ENCODE assay signal across 8 cellular contexts in genomic region chr22:43273902-43274484, GRCh38.
A peak's percentile ranks its signal among the peaks of the same experiment; 100 is the strongest.
DNase-seq lines count a peak whose midpoint lies in the region; ATAC-seq, FAIRE-seq and TF ChIP-seq lines count a peak whose summit lies in the region.

No MANE protein-coding gene starts in this region.

- POLR2A ChIA-PET in endothelial cell of umbilical vein (lab: Charles Lee), result no interaction called here

- peak; percentile 74 for TF ChIP-seq CTCF in GM12872 (IDR thresholded peaks at IDR 0.05; ENCODE audit: insufficient read depth, low read depth, low read length)
- TF ChIP-seq CTCF in endothelial cell of umbilical vein (IDR thresholded peaks at IDR 0.05; ENCODE audit: extremely low read depth in 1 of 2, insufficient read depth in 1 of 2, low read depth in 1 of 2, low read length in 2 of 2), result peak; percentile 61 to 63
- TF ChIP-seq CTCF in mucosa of descending colon (IDR thresholded peaks at IDR 0.05), result peak; percentile 18

- dilution Hi-C loops in endothelial cell of umbilical vein (cut with MboI; ENCODE audit: extremely low pct_ligation_motif_present, low sequenced_read_pairs), result no loop called here

- H2AFZ ChIP-seq in endothelial cell of umbilical vein (ENCODE audit: low read depth, low read length), result no peak overlapping the region

- no peaks in the 10 kb centered on the region for H4K20me1 ChIP-seq in endothelial cell of umbilical vein (replicated peaks; ENCODE audit: control insufficient read depth, extremely low read depth, insufficient read depth, low read length)

- peak; percentile 77 for DNase-seq in AG08396 (ENCODE audit: low spot score)
- peak; percentile 65 for DNase-seq in NCI-H2171 treated with DMSO at 0.1 percent for 48 hours (lab: John Stamatoyannopoulos, UW)
- peak; percentile 21 to 26 for DNase-seq in activated CD4-positive, alpha-beta T cell treated with anti-CD3 and anti-CD28 coated beads for 4 hours
- peak; percentile 57 for DNase-seq in endothelial cell of umbilical vein (ENCODE audit: low read depth, low spot score)
- peak in 1 of 3 donors; percentile 37 for DNase-seq in mucosa of descending colon
- DNase-seq in NCI-H187 (lab: John Stamatoyannopoulos, UW), result no peak

- no peak for TF ChIP-seq POLR2A in endothelial cell of umbilical vein (IDR thresholded peaks at IDR 0.05; ENCODE audit: low read depth, low read length)

- H3K27ac ChIP-seq in endothelial cell of umbilical vein (ENCODE audit: insufficient read depth, low read depth, low read length), result no peak overlapping the region

- H3K4me3 ChIP-seq in endothelial cell of umbilical vein (replicated peaks in 1 of 3; ENCODE audit: insufficient read depth in 1 of 3, low read depth in 1 of 3, low read length in 3 of 3) (no peak overlapping the region), mucosa of descending colon (no peak overlapping the region)

- H3K4me1 ChIP-seq in endothelial cell of umbilical vein (ENCODE audit: control insufficient read depth, extremely low read depth, insufficient read depth, low read length), result no peaks in the 10 kb centered on the region
- peaks cover 7% of the 10 kb centered on the region for H3K4me1 ChIP-seq in mucosa of descending colon (ENCODE audit: low read depth)

- H3K36me3 ChIP-seq in endothelial cell of umbilical vein (ENCODE audit: control insufficient read depth in 2 of 2, extremely low read depth in 1 of 2, insufficient read depth in 2 of 2, low read length in 2 of 2) (no peaks in the 10 kb centered on the region), mucosa of descending colon (ENCODE audit: low read depth) (no peaks in the 10 kb centered on the region)

- no peaks in the 10 kb centered on the region for H3K27me3 ChIP-seq in endothelial cell of umbilical vein (ENCODE audit: control insufficient read depth in 2 of 2, insufficient read depth in 2 of 2, low read length in 2 of 2)

- CTCF ChIA-PET in endothelial cell of umbilical vein (lab: Charles Lee), result interaction anchor here (0.5 to 11.5 kb wide), 33 partner anchors 9 to 1353 kb away, joined by 3 to 334 read pairs (median 5); partner anchors contain the start of gene SCUBE1

- H3K9ac ChIP-seq in endothelial cell of umbilical vein (replicated peaks; ENCODE audit: extremely low read depth, insufficient read depth, low read length), result no peak overlapping the region

- peak; percentile 58 for ATAC-seq in mucosa of descending colon
- ATAC-seq in GM21381 (IDR thresholded peaks at IDR 0.05; ENCODE audit: unreplicated experiment), result no peak

- H3K79me2 ChIP-seq in endothelial cell of umbilical vein (ENCODE audit: control insufficient read depth, insufficient read depth, low read length), result no peaks in the 10 kb centered on the region

- H3K9me3 ChIP-seq in endothelial cell of umbilical vein (replicated peaks; ENCODE audit: control insufficient read depth, insufficient read depth, low read length) (no peaks in the 10 kb centered on the region), mucosa of descending colon (no peaks in the 10 kb centered on the region)

- no peaks in the 10 kb centered on the region for H3K9me1 ChIP-seq in endothelial cell of umbilical vein (replicated peaks; ENCODE audit: control insufficient read depth, extremely low read depth, insufficient read depth, low read length)

- intact Hi-C loops in endothelial cell of umbilical vein (cut with micrococcal nuclease) (loop anchor here (1.0 kb wide), 5 partner anchors 10 to 111 kb away; no protein-coding TSS in a partner anchor), mucosa of descending colon (cut with DNase I, micrococcal nuclease) (loop anchor here (10.0 kb wide), 2 partner anchors 71 to 111 kb away; partner anchors contain the start of gene SCUBE1 (in 2 of the 2))

- BruUV-seq in endothelial cell of umbilical vein (replicated peaks; lab: Mats Ljungman, UMichigan), result no TSS peak

- peak; percentile 90 for FAIRE-seq in endothelial cell of umbilical vein (lab: Jason Lieb, UNC)

- H3K4me2 ChIP-seq in endothelial cell of umbilical vein (ENCODE audit: insufficient read depth, low read length), result no peak overlapping the region

TF ChIP-seq in endothelial cell of umbilical vein, 7 proteins besides CTCF, POLR2A, EP300 and RAD21:
- no peak for TF ChIP-seq FOS (IDR thresholded peaks at IDR 0.05; ENCODE audit: borderline replicate concordance, insufficient read depth, low read length)
- no peak for TF ChIP-seq JUN (IDR thresholded peaks at IDR 0.05; ENCODE audit: borderline replicate concordance, insufficient read depth, insufficient read length, low read depth)
- no peak for TF ChIP-seq MYC (IDR thresholded peaks at IDR 0.05; ENCODE audit: low read depth, low read length)
- TF ChIP-seq MAX (IDR thresholded peaks at IDR 0.05; ENCODE audit: insufficient read depth, insufficient read length), result no peak
- no peak for TF ChIP-seq GATA2 (IDR thresholded peaks at IDR 0.05; ENCODE audit: insufficient read depth, insufficient read length, low read depth, low read length)
- TF ChIP-seq EZH2 (IDR thresholded peaks at IDR 0.05; ENCODE audit: borderline replicate concordance, low read depth, low read length, severe bottlenecking), result no peak
- TF ChIP-seq POLR2AphosphoS5 (IDR thresholded peaks at IDR 0.05; ENCODE audit: insufficient read depth, low read depth, low read length), result no peak

Comparison
In these comparisons a context has a peak if more than half of its experiments do, and no peak if none do; other contexts are left out.
1. DNase-seq: peak in AG08396 (single experiment), NCI-H2171 treated with DMSO at 0.1 percent for 48 hours (single experiment), activated CD4-positive, alpha-beta T cell treated with anti-CD3 and anti-CD28 coated beads for 4 hours (2 of 2) and endothelial cell of umbilical vein (single experiment); none in NCI-H187 (0 of 2).
2. CTCF ChIP-seq: peak in every context shown above with its lines; median percentile 74 in GM12872; 62 in endothelial cell of umbilical vein; 18 in mucosa of descending colon.